ENCODE assay signal across 13 cellular contexts in the genomic region with DNA sequence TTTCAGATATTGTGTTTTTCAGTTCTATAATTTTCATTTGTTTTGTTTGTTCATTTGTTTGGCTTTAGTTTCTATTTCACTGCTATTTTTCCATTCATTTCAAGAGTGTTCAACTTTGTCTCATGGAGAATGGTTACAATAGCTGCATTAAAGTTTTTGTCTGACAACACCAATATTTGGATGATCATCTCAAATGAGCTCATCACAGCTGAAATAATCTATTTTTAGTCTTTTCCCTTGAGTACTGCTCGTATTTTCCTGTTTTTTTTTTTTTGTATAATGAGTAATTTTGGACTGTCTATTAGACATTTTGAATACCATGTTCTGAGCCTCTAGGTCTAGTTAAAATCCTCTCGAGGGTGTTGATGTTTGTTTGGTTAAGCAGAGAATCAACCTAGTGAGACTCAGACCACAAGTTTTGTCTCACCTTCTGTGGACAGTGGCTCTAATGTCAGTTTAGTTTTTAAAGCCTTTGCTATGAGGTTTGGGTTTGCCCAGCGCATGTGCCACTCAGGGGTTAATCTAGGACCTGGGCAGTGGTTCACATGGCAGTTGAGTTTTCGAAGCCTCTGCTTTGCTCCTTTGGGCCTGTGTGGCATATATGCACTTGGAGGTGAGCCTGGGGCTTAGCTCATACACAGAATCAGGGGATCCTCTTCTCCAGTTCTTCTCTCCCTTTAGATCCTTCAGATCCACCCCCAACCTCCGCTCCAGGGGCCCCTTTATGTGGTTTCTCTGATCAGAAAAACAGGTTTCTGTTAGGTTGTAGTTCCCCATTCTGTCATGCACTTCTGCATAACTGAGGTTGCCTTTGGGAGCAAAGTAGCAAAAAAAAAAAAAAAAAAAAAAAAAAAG.
A peak's percentile ranks its signal among the peaks of the same experiment; 100 is the strongest.
DNase-seq lines count a peak whose midpoint lies in the region; ATAC-seq, FAIRE-seq and TF ChIP-seq lines count a peak whose summit lies in the region.
"Had no signal": no experiment of that assay in that cellular context is flagged by ENCODE, and none has a peak within 500 bp of the region (broad histone marks: within the 10 kb centered on the region; RNA-seq: fewer than 3 reads in every experiment).

No MANE protein-coding gene starts in this region.

- H3K9me2 ChIP-seq in OCI-LY7 (ENCODE audit: insufficient read depth, low read length), result no peaks in the 10 kb centered on the region

- ATAC-seq in HG02981 (IDR thresholded peaks at IDR 0.05; ENCODE audit: unreplicated experiment), result peak; percentile 58

- H3K79me2 ChIP-seq in OCI-LY7 (ENCODE audit: insufficient read depth, low read depth, low read length), result no peaks in the 10 kb centered on the region

- 75 to 100% methylated on average over 1 to 5 of the region's 5 CpGs for WGBS in endodermal cell (ENCODE audit: insufficient coverage in 1 of 2, insufficient read length in 1 of 2), 2 experiments

- TF ChIP-seq POLR2A in H54 (IDR thresholded peaks at IDR 0.05; ENCODE audit: low read depth, low read length), result no peak

- no peak for FAIRE-seq in H54 (lab: Jason Lieb, UNC)

- no peak overlapping the region for H3K27ac ChIP-seq in OCI-LY7 (ENCODE audit: low read depth, low read length, poor library complexity, severe bottlenecking)
- no peak overlapping the region for H3K27ac ChIP-seq in endodermal cell (ENCODE audit: low read depth, low read length)
- H3K27ac ChIP-seq: 22Rv1, SK-N-MC, thyroid gland had no signal

- peak overlapping the region; percentile 15; the same call in 1 of the 2 replicates for H2AFZ ChIP-seq in OCI-LY7 (ENCODE audit: low read length)

- H3K27me3 ChIP-seq in endodermal cell (ENCODE audit: control insufficient read depth, insufficient read depth, low read length, poor library complexity, severe bottlenecking), result no peaks in the 10 kb centered on the region
- H3K27me3 ChIP-seq: thyroid gland had no signal

- no peak overlapping the region for H3K4me3 Mint-ChIP-seq in activated CD4-positive, alpha-beta T cell treated with anti-CD3 and anti-CD28 coated beads, Interleukin-2, amount 10 ng/mL, durations not matched to agents 24 days and 14 days
- no peak overlapping the region for H3K4me3 Mint-ChIP-seq in endodermal cell

- DNase-seq in activated CD4-positive, alpha-beta T cell treated with anti-CD3 and anti-CD28 coated beads, Interleukin-2, amount 10 ng/mL, durations not matched to agents 24 days and 14 days, result no peak
- DNase-seq in activated CD4-positive, alpha-beta T cell treated with anti-CD3 and anti-CD28 coated beads for 48 hours, result no peak
- peak; percentile 58 for DNase-seq in OCI-LY7 (ENCODE audit: low spot score)
- DNase-seq in H54 (ENCODE audit: insufficient read length, low spot score), result no peak
- no peak for DNase-seq in endodermal cell
- DNase-seq in RKO (ENCODE audit: low spot score), result no peak
- no peak for DNase-seq in activated effector memory CD4-positive, alpha-beta T cell treated with Interleukin-2 at 50 U/mL for 16 hours
- DNase-seq: activated CD8-positive, alpha-beta memory T cell treated with anti-CD3 and anti-CD28 coated beads, Interleukin-2, amount 50 U/mL, for 48 hours; glutamatergic neuron; thyroid gland had no signal

- H3K9me3 Mint-ChIP-seq in activated CD4-positive, alpha-beta T cell treated with anti-CD3 and anti-CD28 coated beads, Interleukin-2, amount 10 ng/mL, durations not matched to agents 24 days and 14 days, result no peaks in the 10 kb centered on the region
- H3K9me3 Mint-ChIP-seq in endodermal cell, result peaks cover 3% of the 10 kb centered on the region

- no peak for TF ChIP-seq CTCF in OCI-LY7 (conservative IDR thresholded peaks at IDR 0.05; ENCODE audit: low read length)
- TF ChIP-seq CTCF in endodermal cell (conservative IDR thresholded peaks at IDR 0.05), result no peak

- H3K36me3 ChIP-seq in OCI-LY7 (ENCODE audit: insufficient read depth, low read length) (peaks cover under 1% of the 10 kb centered on the region; the same call in 1 of the 2 replicates), endodermal cell (ENCODE audit: control insufficient read depth, insufficient read depth, low read length) (no peaks in the 10 kb centered on the region)
- H3K36me3 ChIP-seq: thyroid gland had no signal

- intact Hi-C loops in activated CD4-positive, alpha-beta T cell treated with anti-CD3 and anti-CD28 coated beads, Interleukin-2, amount 10 ng/mL, durations not matched to agents 24 days and 14 days (cut with micrococcal nuclease), result loop anchor here (10.0 kb wide), 1 partner anchor 119 kb away; no protein-coding TSS in a partner anchor
- intact Hi-C loops in OCI-LY7 (cut with micrococcal nuclease; ENCODE audit: unreplicated experiment), result no loop called here

- H3K9me3 ChIP-seq in OCI-LY7 (ENCODE audit: low read length), result no peaks in the 10 kb centered on the region
- H3K9me3 ChIP-seq in endodermal cell (ENCODE audit: control insufficient read depth, low read length), result peaks cover 16% of the 10 kb centered on the region
- H3K9me3 ChIP-seq: thyroid gland had no signal

- BruUV-seq in OCI-LY7 (replicated peaks; lab: Mats Ljungman, UMichigan), result no TSS peak

- CTCF ChIA-PET in OCI-LY7 (lab: Charles Lee; ENCODE audit: unreplicated experiment), result no interaction called here

- POLR2A ChIA-PET in OCI-LY7 (lab: Charles Lee), result interaction anchor here (0.6 to 0.9 kb wide), 5 partner anchors 10 to 755 kb away, joined by 3 to 5 read pairs (median 4); a partner anchor contains a TSS

- H3K4me3 ChIP-seq in OCI-LY7 (ENCODE audit: low read depth, low read length, poor library complexity, severe bottlenecking) (no peak overlapping the region), endodermal cell (ENCODE audit: low read length) (no peak overlapping the region)
- H3K4me3 ChIP-seq: SK-N-MC, thyroid gland had no signal

- peaks cover 30% of the 10 kb centered on the region for H3K4me1 ChIP-seq in OCI-LY7 (ENCODE audit: insufficient read depth, low read length, poor library complexity, severe bottlenecking)
- H3K4me1 ChIP-seq in endodermal cell (ENCODE audit: control insufficient read depth, insufficient read depth, low read length), result peaks cover 18% of the 10 kb centered on the region

- no peaks in the 10 kb centered on the region for H4K20me1 ChIP-seq in OCI-LY7 (ENCODE audit: insufficient read depth, low read length)

- H3K36me3 Mint-ChIP-seq in activated CD4-positive, alpha-beta T cell treated with anti-CD3 and anti-CD28 coated beads, Interleukin-2, amount 10 ng/mL, durations not matched to agents 24 days and 14 days (ENCODE audit: low read depth), result peaks cover 2% of the 10 kb centered on the region
- H3K36me3 Mint-ChIP-seq in endodermal cell (ENCODE audit: low read depth), result peaks cover 2% of the 10 kb centered on the region

- peak overlapping the region; percentile 53 for H3K4me2 ChIP-seq in OCI-LY7 (ENCODE audit: low read length)

- H3K27ac Mint-ChIP-seq in activated CD4-positive, alpha-beta T cell treated with anti-CD3 and anti-CD28 coated beads, Interleukin-2, amount 10 ng/mL, durations not matched to agents 24 days and 14 days, result peak overlapping the region; percentile 41
- H3K27ac Mint-ChIP-seq in endodermal cell, result no peak overlapping the region

- H3K4me1 Mint-ChIP-seq in activated CD4-positive, alpha-beta T cell treated with anti-CD3 and anti-CD28 coated beads, Interleukin-2, amount 10 ng/mL, durations not matched to agents 24 days and 14 days, result peaks cover 8% of the 10 kb centered on the region
- H3K4me1 Mint-ChIP-seq in endodermal cell, result peaks cover 53% of the 10 kb centered on the region

- no peak overlapping the region for H3K9ac ChIP-seq in endodermal cell (ENCODE audit: extremely low read depth, low read length, poor library complexity, severe bottlenecking)

- peaks cover 3% of the 10 kb centered on the region for H3K27me3 Mint-ChIP-seq in activated CD4-positive, alpha-beta T cell treated with anti-CD3 and anti-CD28 coated beads, Interleukin-2, amount 10 ng/mL, durations not matched to agents 24 days and 14 days
- H3K27me3 Mint-ChIP-seq in endodermal cell (ENCODE audit: insufficient read depth), result no peaks in the 10 kb centered on the region
